Comparison of ENCODE assay signal across 8 cellular contexts in genomic region chr10:72242675-72243074, GRCh38.
A peak's percentile ranks its signal among the peaks of the same experiment; 100 is the strongest.
DNase-seq lines count a peak whose midpoint lies in the region; ATAC-seq lines count a peak whose summit lies in the region.

No MANE protein-coding gene starts in this region.

- peak overlapping the region in 18 of 21 experiments; percentile 2 to 83 (median 53) for H3K27ac ChIP-seq in skin epidermis

- peak overlapping the region; percentile 87 for H3K27ac Mint-ChIP-seq in activated naive CD8-positive, alpha-beta T cell treated with anti-CD3 and anti-CD28 coated beads, Interleukin-2, amount 50 U/mL, for 24 hours

- H3K4me3 Mint-ChIP-seq in activated naive CD8-positive, alpha-beta T cell treated with anti-CD3 and anti-CD28 coated beads, Interleukin-2, amount 50 U/mL, for 24 hours, result peak overlapping the region; percentile 40

- no peak overlapping the region for H3K4me3 ChIP-seq in skin epidermis

- H3K36me3 Mint-ChIP-seq in activated naive CD8-positive, alpha-beta T cell treated with anti-CD3 and anti-CD28 coated beads, Interleukin-2, amount 50 U/mL, for 24 hours (ENCODE audit: low read depth), result peaks cover 3% of the 10 kb centered on the region

- peaks cover 71% of the 10 kb centered on the region for H3K4me1 Mint-ChIP-seq in activated naive CD8-positive, alpha-beta T cell treated with anti-CD3 and anti-CD28 coated beads, Interleukin-2, amount 50 U/mL, for 24 hours

- DNase-seq in KBM-7, result peak; percentile 69
- DNase-seq in activated naive CD8-positive, alpha-beta T cell treated with anti-CD3 and anti-CD28 coated beads, Interleukin-2, amount 50 U/mL, for 24 hours, result peak; percentile 48
- peak; percentile 35 for DNase-seq in hepatic stellate cell (ENCODE audit: low spot score)
- DNase-seq in D341Med (ENCODE audit: low spot score), result no peak
- no peak for DNase-seq in DMS153 treated with DMSO at 0.1 percent for 48 hours (lab: John Stamatoyannopoulos, UW; ENCODE audit: unreplicated experiment)

- in situ Hi-C loops in KBM-7 (cut with MboI; ENCODE audit: low pct_unique_long_range_greater_than_20kb, low sequenced_read_pairs), result no loop called here

- ATAC-seq in activated naive CD8-positive, alpha-beta T cell treated with anti-CD3 and anti-CD28 coated beads, Interleukin-2, amount 50 U/mL, for 24 hours, result peak; percentile 73
- ATAC-seq in HG02759 (IDR thresholded peaks at IDR 0.05; ENCODE audit: unreplicated experiment) (no peak), GM21526 (IDR thresholded peaks at IDR 0.05; ENCODE audit: low FRiP score, unreplicated experiment) (no peak)

- no peaks in the 10 kb centered on the region for H3K27me3 Mint-ChIP-seq in activated naive CD8-positive, alpha-beta T cell treated with anti-CD3 and anti-CD28 coated beads, Interleukin-2, amount 50 U/mL, for 24 hours

- H3K9me3 Mint-ChIP-seq in activated naive CD8-positive, alpha-beta T cell treated with anti-CD3 and anti-CD28 coated beads, Interleukin-2, amount 50 U/mL, for 24 hours, result no peaks in the 10 kb centered on the region

Comparison
In these comparisons a context has a peak if more than half of its experiments do, and no peak if none do; other contexts are left out.
1. DNase-seq: peak in KBM-7 (single experiment), activated naive CD8-positive, alpha-beta T cell treated with anti-CD3 and anti-CD28 coated beads, Interleukin-2, amount 50 U/mL, for 24 hours (single experiment) and hepatic stellate cell (single experiment); none in D341Med (single experiment) and DMS153 treated with DMSO at 0.1 percent for 48 hours (single experiment).